Comparison of ENCODE assay signal across 8 cellular contexts in genomic region chr19:48634424-48635262, GRCh38. TPM values are rescaled to one million over a fixed set of nuclear protein-coding genes. Genes with fewer than 3 reads are reported as not detected.
DNase-seq lines count a peak whose midpoint lies in the region; TF ChIP-seq lines count a peak whose summit lies in the region.

No MANE protein-coding gene starts in this region.

- no peaks in the 10 kb centered on the region for H3K9me3 ChIP-seq in mucosa of rectum (ENCODE audit: control insufficient read depth in 2 of 2, low read length in 2 of 2)

- peaks cover 47 to 51% of the 10 kb centered on the region in 2 donors for H3K4me1 ChIP-seq in mucosa of rectum (ENCODE audit: control insufficient read depth in 2 of 2, insufficient read depth in 2 of 2, low read length in 2 of 2)

- H3K4me3 ChIP-seq in epithelial cell of proximal tubule (ENCODE audit: low read depth, low read length) = peak overlapping the region; percentile 79
- peak overlapping the region; percentile 54 to 75 for H3K4me3 ChIP-seq in mucosa of rectum (ENCODE audit: low read length in 2 of 2)

- no peak for TF ChIP-seq CTCF in epithelial cell of proximal tubule (conservative IDR thresholded peaks at IDR 0.05; ENCODE audit: low read depth, low read length)

- peaks cover 25% of the 10 kb centered on the region for H3K36me3 Mint-ChIP-seq in activated T-cell treated with anti-CD3 and anti-CD28 coated beads, Interleukin-2, amount 50 U/mL, for 24 hours (ENCODE audit: low read depth)

- H3K27me3 ChIP-seq in mucosa of rectum (ENCODE audit: control insufficient read depth in 2 of 2, insufficient read depth in 2 of 2, low read length in 2 of 2) = no peaks in the 10 kb centered on the region

- peak overlapping the region; percentile 94 for H3K27ac Mint-ChIP-seq in activated T-cell treated with anti-CD3 and anti-CD28 coated beads, Interleukin-2, amount 50 U/mL, for 24 hours

- no peaks in the 10 kb centered on the region for H3K9me3 Mint-ChIP-seq in activated T-cell treated with anti-CD3 and anti-CD28 coated beads, Interleukin-2, amount 50 U/mL, for 24 hours

- H3K4me1 Mint-ChIP-seq in activated T-cell treated with anti-CD3 and anti-CD28 coated beads, Interleukin-2, amount 50 U/mL, for 24 hours (ENCODE audit: low read depth) = peaks cover 75% of the 10 kb centered on the region

- peaks cover 6 to 16% of the 10 kb centered on the region in 2 donors for H3K36me3 ChIP-seq in mucosa of rectum (ENCODE audit: control insufficient read depth in 2 of 2, insufficient read depth in 2 of 2, low read length in 2 of 2)

- H3K9ac ChIP-seq in mucosa of rectum (ENCODE audit: low read depth in 1 of 2, low read length in 2 of 2) = peak overlapping the region; percentile 49 to 71

- peak; percentile 91 for DNase-seq in AG08396 (ENCODE audit: low spot score)
- peak; percentile 88 for DNase-seq in GM19238 (ENCODE audit: insufficient read length, low spot score)
- peak; percentile 89 for DNase-seq in KG1 (lab: John Stamatoyannopoulos, UW)
- peak; percentile 96 for DNase-seq in activated T-cell treated with anti-CD3 and anti-CD28 coated beads, Interleukin-2, amount 50 U/mL, for 24 hours
- peak; percentile 64 for DNase-seq in epithelial cell of proximal tubule (ENCODE audit: low read depth)
- DNase-seq in stimulated activated CD8-positive, alpha-beta memory T cell treated with anti-CD3 and anti-CD28 coated beads, Interleukin-4, amount 100 ng/mL, for 24 hours (ENCODE audit: low read depth) = peak; percentile 91

- no peaks in the 10 kb centered on the region for H3K27me3 Mint-ChIP-seq in activated T-cell treated with anti-CD3 and anti-CD28 coated beads, Interleukin-2, amount 50 U/mL, for 24 hours

- peak overlapping the region; percentile 97 to 98 for H3K27ac ChIP-seq in mucosa of rectum (ENCODE audit: low read depth in 2 of 2, low read length in 2 of 2)

- peak overlapping the region; percentile 77 for H3K4me3 Mint-ChIP-seq in activated T-cell treated with anti-CD3 and anti-CD28 coated beads, Interleukin-2, amount 50 U/mL, for 24 hours

TF ChIP-seq in PFSK-1, 5 proteins besides CTCF, POLR2A, EP300 and RAD21:
- TF ChIP-seq SIN3A (IDR thresholded peaks at IDR 0.05; ENCODE audit: borderline replicate concordance, insufficient read depth, low read length) (peak; percentile 37; the same call in 1 of the 2 replicates), TAF1 (IDR thresholded peaks at IDR 0.05; ENCODE audit: borderline replicate concordance, insufficient read depth, low read length) (no peak), REST (IDR thresholded peaks at IDR 0.05; ENCODE audit: insufficient read depth in 1 of 2, low read depth in 2 of 2, low read length in 2 of 2) (no peak), FOXP2 (optimal IDR thresholded peaks at IDR 0.05; ENCODE audit: borderline replicate concordance, extremely low read depth, extremely low read length, insufficient read depth) (peak; percentile 76)

RNA-seq across cellular contexts. Expression of gene DBP, which starts 2.5 kb away (rescaled TPM):
- 15.2 TPM for polyA plus RNA-seq in PFSK-1 (2012; ENCODE audit: insufficient read length, low read depth)
- total RNA-seq in epithelial cell of proximal tubule = 1.3 and 5.9 TPM in 2 replicates

RNA-seq across cellular contexts. Expression of gene CA11, which starts 11.3 kb away (rescaled TPM):
- 35.9 TPM for polyA plus RNA-seq in PFSK-1 (2012; ENCODE audit: insufficient read length, low read depth)
- total RNA-seq in epithelial cell of proximal tubule = 0.22 and 6.6 TPM in 2 replicates

RNA-seq across cellular contexts. Expression of gene SPHK2, which starts 15.3 kb away (rescaled TPM):
- polyA plus RNA-seq in PFSK-1 (2012; ENCODE audit: insufficient read length, low read depth) = 34.1 TPM
- total RNA-seq in epithelial cell of proximal tubule = 13.0 and 14.5 TPM in 2 replicates

RNA-seq across cellular contexts. Expression of gene RPL18, which starts 15.7 kb away (rescaled TPM):
- polyA plus RNA-seq in PFSK-1 (2012; ENCODE audit: insufficient read length, low read depth) = 3,530 TPM
- 2,819 and 2,927 TPM in 2 replicates for total RNA-seq in epithelial cell of proximal tubule

RNA-seq across cellular contexts. Expression of gene FAM83E, which starts 19.8 kb away (rescaled TPM):
- polyA plus RNA-seq in PFSK-1 (2012; ENCODE audit: insufficient read length, low read depth) = not detected
- 0.14 and 0.40 TPM in 2 replicates for total RNA-seq in epithelial cell of proximal tubule

Comparison
In these comparisons a context has a peak if more than half of its experiments do, and no peak if none do; other contexts are left out.
1. Peak in every context shown above with its lines: DNase-seq, H3K4me3 ChIP-seq and H3K27ac ChIP-seq.